Comparison of ENCODE assay signal across 25 cellular contexts in the genomic region with DNA sequence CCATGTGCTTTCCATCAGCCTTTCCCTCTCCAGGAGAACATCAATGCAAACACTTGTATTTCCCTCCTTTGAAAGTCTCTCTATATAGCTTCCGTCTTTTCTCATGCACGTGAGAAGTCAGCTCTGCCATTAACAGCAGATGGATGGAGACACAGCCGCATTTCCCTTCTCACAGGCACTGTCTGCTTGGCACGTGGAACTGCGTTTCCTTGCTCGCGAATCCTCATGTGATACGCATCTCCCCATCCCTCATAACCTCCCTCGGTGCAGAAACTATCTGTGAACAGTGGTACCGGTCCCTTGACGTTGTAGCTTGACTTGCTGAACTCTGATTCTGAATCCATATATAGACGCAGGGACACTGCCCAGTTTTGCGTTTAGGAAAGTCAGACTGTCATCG.
DNase-seq lines count a peak whose midpoint lies in the region; FAIRE-seq lines count a peak whose summit lies in the region.
"Had no signal": no experiment of that assay in that cellular context is flagged by ENCODE, and none has a peak within 500 bp of the region (broad histone marks: within the 10 kb centered on the region; RNA-seq: fewer than 3 reads in every experiment).

No MANE protein-coding gene starts in this region.

- H2AK5ac ChIP-seq in neuronal stem cell (ENCODE audit: low read depth, low read length): no peak overlapping the region

- no peak overlapping the region for H3K4me3 ChIP-seq in neuronal stem cell (ENCODE audit: low read length in 2 of 2)
- H3K4me3 ChIP-seq: A549; BLaER1 treated with 17β-estradiol and CSF1 and Interleukin-3, amounts not matched to agents 10 nM and 100 nM; GM23248 had no signal

- no peak overlapping the region for H3K23ac ChIP-seq in neuronal stem cell (ENCODE audit: low read depth, low read length, poor library complexity)

- H3K27ac ChIP-seq in neuronal stem cell (replicated peaks; ENCODE audit: low read length): no peak overlapping the region
- H3K27ac ChIP-seq: A549; BLaER1 treated with 17β-estradiol and CSF1 and Interleukin-3, amounts not matched to agents 10 nM and 100 nM; GM23248 had no signal

- DNase-seq in G401 (ENCODE audit: low spot score) (peak; percentile 52), cerebellar cortex (ENCODE audit: low spot score) (peak; percentile 28), neuronal stem cell (ENCODE audit: low spot score) (no peak), NCI-H2107 (lab: John Stamatoyannopoulos, UW) (no peak), RCC 7860 (ENCODE audit: low spot score) (no peak)
- DNase-seq in activated naive CD4-positive, alpha-beta T cell treated with anti-CD3 and anti-CD28 coated beads, Interleukin-2, amount 50 U/mL, for 16 hours: no peak
- DNase-seq: 8988T; ACHN; AML-193; BE2C; Calu3; CD4-positive, alpha-beta T cell; CD8-positive, alpha-beta memory T cell; COR-L47; DMS53; DMS79 treated with DMSO at 0.1 percent for 48 hours; GM23248; H7; HCEC 1CT had no signal

- peaks cover 0 to 2% of the 10 kb centered on the region in 2 donors for H3K4me1 ChIP-seq in neuronal stem cell (ENCODE audit: control insufficient read depth in 2 of 2, insufficient read depth in 1 of 2, low read depth in 1 of 2, low read length in 2 of 2)
- H3K4me1 ChIP-seq: A549, BE2C had no signal

- no peaks in the 10 kb centered on the region for H3K79me1 ChIP-seq in neuronal stem cell (ENCODE audit: low read depth, low read length)

- H3K36me3 ChIP-seq in neuronal stem cell (replicated peaks in 1 of 2; ENCODE audit: control insufficient read depth in 2 of 2, insufficient read depth in 2 of 2, low read length in 2 of 2): no peaks in the 10 kb centered on the region
- H3K36me3 ChIP-seq: BE2C; BLaER1 treated with 17β-estradiol and CSF1 and Interleukin-3, amounts not matched to agents 10 nM and 100 nM had no signal

- H2BK120ac ChIP-seq in neuronal stem cell (ENCODE audit: low read depth, low read length): no peak overlapping the region

- no peak overlapping the region for H4K91ac ChIP-seq in neuronal stem cell (ENCODE audit: low read depth, low read length, poor library complexity)

- no peak overlapping the region for H2BK5ac ChIP-seq in neuronal stem cell (ENCODE audit: low read length)

- no CpG with 5 or more reads among the region's 14 CpGs for WGBS in neuronal stem cell (ENCODE audit: extremely low coverage in 2 of 2, insufficient read length in 2 of 2, insufficient replicate concordance in 1 of 2), 2 donors

- no peak overlapping the region for H3K14ac ChIP-seq in neuronal stem cell (ENCODE audit: low read length)

- H2BK12ac ChIP-seq in neuronal stem cell (ENCODE audit: low read length): no peak overlapping the region

- no peak for FAIRE-seq in RCC 7860 (lab: Jason Lieb, UNC)
- FAIRE-seq: A549, G401.6, GM12892, GM19239, H1 had no signal

- H3K4me2 ChIP-seq in neuronal stem cell (ENCODE audit: insufficient read depth, low read length, poor library complexity, severe bottlenecking): no peak overlapping the region
- H3K4me2 ChIP-seq: A549; BLaER1 treated with 17β-estradiol and CSF1 and Interleukin-3, amounts not matched to agents 10 nM and 100 nM had no signal

- H4K8ac ChIP-seq in neuronal stem cell (ENCODE audit: low read depth, low read length): no peak overlapping the region

- H3K4ac ChIP-seq in neuronal stem cell (ENCODE audit: low read length): no peak overlapping the region

- peak overlapping the region; percentile 15 for H3K18ac ChIP-seq in neuronal stem cell (ENCODE audit: low read length)

- H3K9me3 ChIP-seq in neuronal stem cell (replicated peaks in 1 of 2; ENCODE audit: control insufficient read depth in 2 of 2, insufficient read depth in 1 of 2, low read depth in 1 of 2, low read length in 2 of 2): no peaks in the 10 kb centered on the region
- H3K9me3 ChIP-seq: A549, BE2C had no signal

- in situ Hi-C loops in G401 (cut with HindIII; ENCODE audit: low sequenced_read_pairs): no loop called here

- no peak overlapping the region for H2BK15ac ChIP-seq in neuronal stem cell (ENCODE audit: low read length)

- H2AFZ ChIP-seq in neuronal stem cell (ENCODE audit: low read length): no peak overlapping the region
- H2AFZ ChIP-seq: GM23248 had no signal

- no peak overlapping the region for H3K9ac ChIP-seq in neuronal stem cell (ENCODE audit: low read depth, low read length, poor library complexity)
- H3K9ac ChIP-seq: BLaER1 treated with 17β-estradiol and CSF1 and Interleukin-3, amounts not matched to agents 10 nM and 100 nM; GM23248 had no signal

- no peaks in the 10 kb centered on the region for H3K27me3 ChIP-seq in neuronal stem cell (ENCODE audit: control insufficient read depth in 3 of 3, insufficient read depth in 3 of 3, low read depth in 1 of 3, low read length in 3 of 3)
- H3K27me3 ChIP-seq: BE2C; BLaER1 treated with 17β-estradiol and CSF1 and Interleukin-3, amounts not matched to agents 10 nM and 100 nM had no signal

Comparison
In these comparisons a context has a peak if more than half of its experiments do, and no peak if none do; other contexts are left out.
1. DNase-seq: peak in G401 (single experiment) and cerebellar cortex (single experiment); none in neuronal stem cell (single experiment), NCI-H2107 (single experiment), RCC 7860 (single experiment) and activated naive CD4-positive, alpha-beta T cell treated with anti-CD3 and anti-CD28 coated beads, Interleukin-2, amount 50 U/mL, for 16 hours (single experiment).